In the genomic region with DNA sequence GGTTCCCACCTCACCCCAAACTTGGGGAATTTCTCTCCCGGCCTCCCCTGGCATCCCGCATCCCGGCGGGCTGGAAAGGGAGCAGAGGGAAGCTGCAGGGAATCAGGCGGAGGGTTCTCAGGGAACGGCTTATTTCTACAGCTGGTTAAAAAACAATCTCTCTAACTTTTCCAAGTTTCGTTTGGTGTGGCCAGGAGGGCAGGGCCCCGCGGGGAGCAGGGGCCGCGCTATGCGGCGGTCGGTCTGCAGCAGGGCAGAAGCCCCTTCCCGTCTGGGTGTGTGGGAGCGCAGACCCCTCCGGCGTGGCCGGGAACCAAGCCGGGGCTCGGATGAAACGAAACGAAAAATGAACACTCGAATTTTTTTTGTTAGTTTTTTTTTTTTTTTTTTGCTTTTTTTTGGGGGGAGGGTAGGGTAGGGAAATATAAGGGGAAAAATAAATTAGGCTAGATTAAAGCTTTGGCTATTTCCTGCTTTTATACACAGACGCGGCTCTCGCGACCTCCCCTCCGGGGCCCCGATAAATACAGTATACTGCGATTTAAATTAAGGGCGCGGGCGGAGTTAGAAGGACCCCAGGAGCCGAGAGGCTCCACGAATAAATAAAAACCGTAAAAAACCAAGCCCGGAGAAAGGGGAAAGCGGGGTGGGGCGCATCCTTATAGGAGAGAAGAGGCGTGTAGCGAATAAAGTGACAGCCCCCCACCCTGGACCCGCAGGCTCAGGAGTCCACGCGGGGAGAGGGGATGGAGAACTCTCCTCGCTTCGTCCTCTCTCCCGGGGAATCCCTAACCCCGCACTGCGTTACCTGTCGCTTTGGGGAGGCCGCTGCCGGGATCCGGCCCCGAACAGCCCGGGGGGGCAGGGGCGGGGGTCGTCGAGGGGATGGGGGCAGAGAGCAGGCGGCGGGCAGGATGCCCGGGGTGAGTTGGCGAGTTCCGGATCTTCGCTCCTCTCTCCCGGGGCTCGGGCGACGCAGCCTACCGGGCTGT, we compare ENCODE assay signal across 9 cellular contexts. TPM values are rescaled to one million over a fixed set of nuclear protein-coding genes. Genes with fewer than 3 reads are reported as not detected.
DNase-seq lines count a peak whose midpoint lies in the region; ATAC-seq and TF ChIP-seq lines count a peak whose summit lies in the region.
"Had no signal": no experiment of that assay in that cellular context is flagged by ENCODE, and none has a peak within 500 bp of the region (broad histone marks: within the 10 kb centered on the region; RNA-seq: fewer than 3 reads in every experiment).

No MANE protein-coding gene starts in this region.

- ATAC-seq in esophagus mucosa, result no peak

- no peak for TF ChIP-seq CTCF in GM12875 (IDR thresholded peaks at IDR 0.05; ENCODE audit: borderline replicate concordance, insufficient read depth, low read depth, low read length)

- H3K27me3 ChIP-seq in SJCRH30, result no peaks in the 10 kb centered on the region
- H3K27me3 ChIP-seq in esophagus (ENCODE audit: control insufficient read depth in 1 of 2, insufficient read depth in 2 of 2, low read length in 2 of 2), result no peaks in the 10 kb centered on the region

- H3K9me3 ChIP-seq in SJCRH30 (replicated peaks) (no peaks in the 10 kb centered on the region), esophagus (ENCODE audit: control insufficient read depth in 2 of 2, insufficient read depth in 1 of 2, low read depth in 1 of 2, low read length in 1 of 2) (no peaks in the 10 kb centered on the region)

- no peak overlapping the region for H3K27ac ChIP-seq in SJCRH30
- H3K27ac ChIP-seq in esophagus (ENCODE audit: low read depth in 2 of 2, low read length in 1 of 2), result no peak overlapping the region
- H3K27ac ChIP-seq: HL-60 had no signal

- H3K4me1 ChIP-seq in SJCRH30, result no peaks in the 10 kb centered on the region
- peaks cover 6 to 13% of the 10 kb centered on the region in 2 donors for H3K4me1 ChIP-seq in esophagus (ENCODE audit: control insufficient read depth in 2 of 2, insufficient read depth in 2 of 2, low read length in 1 of 2)

- H3K4me3 ChIP-seq in GM12875 (ENCODE audit: low read depth, low read length) (peak overlapping the region; percentile 16), SJCRH30 (peak overlapping the region; percentile 19; the same call in 1 of the 2 replicates), esophagus (ENCODE audit: low read depth in 1 of 2, low read length in 2 of 2) (peak overlapping the region; percentile 27 to 58)

- H3K36me3 ChIP-seq in SJCRH30, result no peaks in the 10 kb centered on the region
- H3K36me3 ChIP-seq in esophagus (ENCODE audit: control insufficient read depth in 2 of 2, insufficient read depth in 2 of 2, low read length in 1 of 2), result no peaks in the 10 kb centered on the region

- WGBS in esophagus, 2 donors, result 4 to 5% methylated on average over 69 to 70 of the region's 70 CpGs

- DNase-seq in SJCRH30 (no peak), retina (peak; percentile 65), NCI-H1092 (lab: John Stamatoyannopoulos, UW) (no peak), globus pallidus (ENCODE audit: low spot score) (no peak)
- DNase-seq: islet precursor cell had no signal

RNA-seq across cellular contexts. Expression of gene POU3F1, which starts 2.1 kb away (rescaled TPM):
- 1.6 and 1.7 TPM in 2 replicates for total RNA-seq in SJCRH30 (2014; rRNA removed; shearing (Covaris generic))
- 1 to 10 TPM in 1 of 2 donors, under 1 TPM in 1; 0.22 to 1.4 TPM for polyA plus RNA-seq in esophagus
- total RNA-seq in esophagus mucosa, result 6.0 TPM

RNA-seq across cellular contexts. Expression of gene UTP11, which starts 32.0 kb away (rescaled TPM):
- 125 and 128 TPM in 2 replicates for total RNA-seq in SJCRH30 (2014; rRNA removed; shearing (Covaris generic))
- 10 to 100 TPM; 16.3 to 32.0 TPM for polyA plus RNA-seq in esophagus
- total RNA-seq in esophagus mucosa, result 30.3 TPM

RNA-seq across cellular contexts. Expression of gene FHL3, which starts 39.2 kb away (rescaled TPM):
- total RNA-seq in SJCRH30 (2014; rRNA removed; shearing (Covaris generic)), result 17.6 and 20.6 TPM in 2 replicates
- polyA plus RNA-seq in esophagus, result 10 to 100 TPM in 1 of 2 donors, 1 to 10 TPM in 1; 8.3 to 13.7 TPM
- 10.6 TPM for total RNA-seq in esophagus mucosa

RNA-seq across cellular contexts. Expression of gene SF3A3, which starts 54.7 kb away (rescaled TPM):
- total RNA-seq in SJCRH30 (2014; rRNA removed; shearing (Covaris generic)), result 187 and 190 TPM in 2 replicates
- polyA plus RNA-seq in esophagus, result 10 to 100 TPM; 10.6 to 21.4 TPM
- 41.7 TPM for total RNA-seq in esophagus mucosa
